ENCODE assay signal across 1 cellular context in the genomic region with DNA sequence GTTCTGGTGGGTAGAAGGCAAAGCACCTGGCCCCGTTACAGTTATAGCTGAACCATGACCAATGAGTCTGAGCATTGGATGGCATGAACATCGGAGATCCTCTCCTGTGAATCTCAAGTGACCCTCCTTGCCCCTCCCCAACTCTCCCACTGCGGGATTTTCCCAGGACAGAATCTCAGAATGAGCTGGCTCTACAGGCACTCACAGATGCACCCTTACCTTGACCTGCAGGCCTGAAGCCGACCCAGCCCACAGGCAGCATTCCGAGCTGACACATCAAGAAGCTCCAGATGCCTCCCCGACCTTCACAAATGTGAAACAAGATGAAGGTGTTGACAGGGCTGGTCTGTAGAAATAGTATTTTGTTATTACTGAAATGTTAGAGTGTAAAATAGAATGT.
TF ChIP-seq lines count a peak whose summit lies in the region.

No MANE protein-coding gene starts in this region.

TF ChIP-seq in IMR-90, 13 proteins besides CTCF, POLR2A, EP300 and RAD21 (continued from another document):
- TF ChIP-seq CHD1 (IDR thresholded peaks at IDR 0.05; ENCODE audit: low read depth, low read length) (no peak), RFX5 (IDR thresholded peaks at IDR 0.05; ENCODE audit: low read depth, low read length) (no peak), NFE2L2 (IDR thresholded peaks at IDR 0.05; ENCODE audit: low read depth, low read length) (no peak)
- TF ChIP-seq, protein P1, sequence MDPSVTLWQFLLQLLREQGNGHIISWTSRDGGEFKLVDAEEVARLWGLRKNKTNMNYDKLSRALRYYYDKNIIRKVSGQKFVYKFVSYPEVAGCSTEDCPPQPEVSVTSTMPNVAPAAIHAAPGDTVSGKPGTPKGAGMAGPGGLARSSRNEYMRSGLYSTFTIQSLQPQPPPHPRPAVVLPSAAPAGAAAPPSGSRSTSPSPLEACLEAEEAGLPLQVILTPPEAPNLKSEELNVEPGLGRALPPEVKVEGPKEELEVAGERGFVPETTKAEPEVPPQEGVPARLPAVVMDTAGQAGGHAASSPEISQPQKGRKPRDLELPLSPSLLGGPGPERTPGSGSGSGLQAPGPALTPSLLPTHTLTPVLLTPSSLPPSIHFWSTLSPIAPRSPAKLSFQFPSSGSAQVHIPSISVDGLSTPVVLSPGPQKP (IDR thresholded peaks at IDR 0.05; ENCODE audit: borderline replicate concordance, low read depth, low read length): no peak
TF ChIP-seq in IMR-90: peak in this region for 0.
